Comparison of ENCODE assay signal across 8 cellular contexts in the genomic region with DNA sequence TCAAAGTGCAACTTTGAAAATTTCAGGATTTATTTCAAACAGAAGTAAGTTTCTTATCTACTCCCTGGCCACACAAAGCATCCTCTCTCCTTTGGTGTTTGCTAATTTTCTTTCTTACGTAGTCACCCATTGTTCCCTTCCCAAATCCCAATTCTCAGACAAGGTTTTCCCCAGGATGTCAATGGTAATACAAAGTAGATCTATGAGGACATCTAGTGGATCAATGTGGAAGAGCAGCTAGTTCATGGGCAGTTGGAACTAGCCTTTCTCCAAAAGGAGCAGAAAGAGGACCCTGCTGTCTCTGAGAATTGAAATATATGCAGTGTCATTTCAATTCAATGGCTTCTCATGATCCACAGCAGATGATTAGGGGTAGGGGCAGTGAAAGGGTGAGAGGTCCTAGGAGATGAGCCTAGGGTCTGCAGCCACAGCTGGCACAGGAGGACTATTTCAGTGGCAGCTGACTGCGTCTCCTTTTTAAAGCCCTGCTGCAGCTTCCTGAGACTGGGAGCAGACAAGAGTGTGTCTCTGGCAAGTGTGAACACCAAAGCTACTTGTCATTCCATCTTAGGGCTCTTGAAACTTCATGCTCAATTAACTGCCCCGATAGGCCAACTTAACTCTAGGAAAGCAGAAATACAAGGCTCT.
DNase-seq lines count a peak whose midpoint lies in the region; ATAC-seq and TF ChIP-seq lines count a peak whose summit lies in the region.

No MANE protein-coding gene starts in this region.

- CTCF ChIA-PET in OCI-LY7 (lab: Charles Lee; ENCODE audit: unreplicated experiment), result no interaction called here

- no peaks in the 10 kb centered on the region for H3K9me3 ChIP-seq in DND-41 (ENCODE audit: insufficient read depth, low read length, severe bottlenecking)
- no peaks in the 10 kb centered on the region for H3K9me3 ChIP-seq in OCI-LY7 (ENCODE audit: low read length)

- no peaks in the 10 kb centered on the region for H3K79me2 ChIP-seq in DND-41 (ENCODE audit: insufficient read depth, low read length)
- no peaks in the 10 kb centered on the region for H3K79me2 ChIP-seq in OCI-LY7 (ENCODE audit: insufficient read depth, low read depth, low read length)

- peak; percentile 82 for TF ChIP-seq CTCF in DND-41 (IDR thresholded peaks at IDR 0.05; ENCODE audit: borderline replicate concordance, extremely low read depth, low read length, poor library complexity, severe bottlenecking)
- peak; percentile 81 for TF ChIP-seq CTCF in OCI-LY7 (conservative IDR thresholded peaks at IDR 0.05; ENCODE audit: low read length)
- TF ChIP-seq CTCF in epithelial cell of esophagus (IDR thresholded peaks at IDR 0.05; ENCODE audit: insufficient read depth, low read depth, low read length, missing control alignments), result peak; percentile 73

- no peak overlapping the region for H3K4me3 ChIP-seq in DND-41 (ENCODE audit: low read depth in 1 of 2, low read length in 2 of 2)
- H3K4me3 ChIP-seq in OCI-LY7 (ENCODE audit: low read depth, low read length, poor library complexity, severe bottlenecking), result no peak overlapping the region
- H3K4me3 ChIP-seq in epithelial cell of esophagus (ENCODE audit: low read length), result no peak overlapping the region

- H3K4me2 ChIP-seq in DND-41 (ENCODE audit: insufficient read depth, low read length) (no peak overlapping the region), OCI-LY7 (ENCODE audit: low read length) (no peak overlapping the region)

- H3K9me2 ChIP-seq in OCI-LY7 (ENCODE audit: insufficient read depth, low read length), result no peaks in the 10 kb centered on the region

- H4K20me1 ChIP-seq in DND-41 (ENCODE audit: insufficient read depth, low read length) (no peaks in the 10 kb centered on the region), OCI-LY7 (ENCODE audit: insufficient read depth, low read length) (no peaks in the 10 kb centered on the region)

- H3K4me1 ChIP-seq in DND-41 (ENCODE audit: insufficient read depth, low read length), result no peaks in the 10 kb centered on the region
- H3K4me1 ChIP-seq in OCI-LY7 (ENCODE audit: insufficient read depth, low read length, poor library complexity, severe bottlenecking), result no peaks in the 10 kb centered on the region

- no peak overlapping the region for H3K9ac ChIP-seq in DND-41 (ENCODE audit: low read depth, low read length)

- DNase-seq in DND-41, result peak; percentile 5
- peak; percentile 21 for DNase-seq in OCI-LY7 (ENCODE audit: low spot score)
- DNase-seq in epithelial cell of esophagus (ENCODE audit: low read depth), result peak; percentile 51
- DNase-seq in mucosa of gallbladder (ENCODE audit: low spot score), result peak; percentile 23

- H2AFZ ChIP-seq in DND-41 (ENCODE audit: low read depth, low read length) (no peak overlapping the region), OCI-LY7 (ENCODE audit: low read length) (no peak overlapping the region)

- ATAC-seq in DND-41 (ENCODE audit: insufficient read depth, low read depth) (no peak), HG03159 (IDR thresholded peaks at IDR 0.05; ENCODE audit: unreplicated experiment) (peak; percentile 58), HG03457 (IDR thresholded peaks at IDR 0.05; ENCODE audit: unreplicated experiment) (no peak), HG03025 (IDR thresholded peaks at IDR 0.05; ENCODE audit: low FRiP score, unreplicated experiment) (no peak), GM19463 (IDR thresholded peaks at IDR 0.05; ENCODE audit: unreplicated experiment) (no peak)

- POLR2A ChIA-PET in OCI-LY7 (lab: Charles Lee), result interaction anchor here (0.6 kb wide), 1 partner anchor 16 kb away, joined by 3 read pairs; no protein-coding TSS in a partner anchor

- no peaks in the 10 kb centered on the region for H3K36me3 ChIP-seq in DND-41 (ENCODE audit: insufficient read depth, low read length)
- H3K36me3 ChIP-seq in OCI-LY7 (ENCODE audit: insufficient read depth, low read length), result no peaks in the 10 kb centered on the region

- H3K27ac ChIP-seq in DND-41 (ENCODE audit: low read length) (no peak overlapping the region), OCI-LY7 (ENCODE audit: low read depth, low read length, poor library complexity, severe bottlenecking) (no peak overlapping the region)

- peaks cover 17% of the 10 kb centered on the region for H3K27me3 ChIP-seq in DND-41 (ENCODE audit: insufficient read depth, low read length, poor library complexity)

- BruUV-seq in OCI-LY7 (replicated peaks; lab: Mats Ljungman, UMichigan), result no TSS peak

- intact Hi-C loops in OCI-LY7 (cut with micrococcal nuclease; ENCODE audit: unreplicated experiment), result no loop called here
